In the genomic region with DNA sequence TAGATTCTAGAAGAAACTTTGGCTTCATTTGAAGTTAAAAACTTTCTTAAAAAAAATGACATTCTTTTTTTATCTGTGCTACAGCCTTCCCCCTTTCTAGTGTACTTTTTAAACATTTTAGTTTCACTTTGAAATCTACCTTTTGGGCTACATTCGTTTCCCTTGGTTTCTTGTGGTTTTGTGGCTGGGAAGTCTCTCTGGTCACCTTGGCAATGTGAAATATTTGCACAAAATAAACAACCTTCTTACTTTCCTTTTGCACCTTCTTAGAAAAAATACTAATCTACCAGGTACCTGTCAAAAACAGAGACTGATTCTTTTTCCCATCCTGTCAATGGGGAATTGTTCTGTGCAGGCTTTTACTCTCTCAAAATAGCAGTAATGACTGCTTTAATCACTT, we compare ENCODE assay signal across 9 cellular contexts.
DNase-seq lines count a peak whose midpoint lies in the region; ATAC-seq, FAIRE-seq and TF ChIP-seq lines count a peak whose summit lies in the region.
"Had no signal": no experiment of that assay in that cellular context is flagged by ENCODE, and none has a peak within 500 bp of the region (broad histone marks: within the 10 kb centered on the region; RNA-seq: fewer than 3 reads in every experiment).

No MANE protein-coding gene starts in this region.

- no peaks in the 10 kb centered on the region for H3K36me3 Mint-ChIP-seq in naive B cell

- no peaks in the 10 kb centered on the region for H3K9me3 ChIP-seq in kidney (ENCODE audit: control insufficient read depth in 1 of 2, low read length in 2 of 2)

- ATAC-seq in GM18907 (IDR thresholded peaks at IDR 0.05; ENCODE audit: unreplicated experiment) = peak; percentile 76
- ATAC-seq in HG02759 (IDR thresholded peaks at IDR 0.05; ENCODE audit: unreplicated experiment) = peak; percentile 63
- ATAC-seq in naive B cell (ENCODE audit: low read depth in 2 of 2) = peak; percentile 37 to 45
- no peak for ATAC-seq in esophagus mucosa

- no peaks in the 10 kb centered on the region for H3K4me1 ChIP-seq in kidney (ENCODE audit: control insufficient read depth in 1 of 2, insufficient read depth in 1 of 2, low read depth in 1 of 2, low read length in 2 of 2)

- intact Hi-C loops in kidney (cut with DNase I) = no loop called here

- FAIRE-seq in RCC 7860 (lab: Jason Lieb, UNC) (peak; percentile 48), kidney (lab: Jason Lieb, UNC) (no peak)
- FAIRE-seq: islet of Langerhans had no signal

- peaks cover 8 to 19% (median 12%) of the 10 kb centered on the region in 3 donors for H3K4me1 Mint-ChIP-seq in naive B cell

- no peaks in the 10 kb centered on the region for H3K36me3 ChIP-seq in kidney (ENCODE audit: control insufficient read depth in 1 of 2, insufficient read depth in 2 of 2, low read length in 2 of 2)

- peaks cover 4 to 9% (median 5%) of the 10 kb centered on the region in 3 donors for H3K27me3 Mint-ChIP-seq in naive B cell

- no peak overlapping the region for H3K9ac ChIP-seq in kidney (ENCODE audit: low read length in 2 of 2)

- no peak overlapping the region for H3K4me3 ChIP-seq in kidney (ENCODE audit: low read length in 2 of 2)

- no peak overlapping the region for H3K27ac ChIP-seq in kidney (ENCODE audit: low read depth in 2 of 2, low read length in 2 of 2)

- DNase-seq in RCC 7860 (ENCODE audit: low spot score) (peak; percentile 61), naive B cell (peak; percentile 19), kidney (no peak), medulla oblongata (ENCODE audit: extremely low spot score) (no peak), cerebellar nuclear complex (lab: John Stamatoyannopoulos, UW) (no peak)

- peak overlapping the region; percentile 5 to 71 (median 47) for H3K4me3 Mint-ChIP-seq in naive B cell

- H3K27ac Mint-ChIP-seq in naive B cell = peak overlapping the region in 3 of 6 donors; percentile 18 to 57 (median 30)

- no peak for TF ChIP-seq CTCF in kidney (IDR thresholded peaks at IDR 0.05; ENCODE audit: borderline replicate concordance, extremely low read depth, insufficient read depth)

- no peaks in the 10 kb centered on the region for H3K9me3 Mint-ChIP-seq in naive B cell

Comparison
In these comparisons a context has a peak if more than half of its experiments do, and no peak if none do; other contexts are left out.
1. DNase-seq: peak in RCC 7860 (single experiment) and naive B cell (single experiment); none in kidney (single experiment), medulla oblongata (single experiment) and cerebellar nuclear complex (0 of 2).